ENCODE assay signal across 2 cellular contexts in genomic region chr1:86913399-86913895, GRCh38.
A peak's percentile ranks its signal among the peaks of the same experiment; 100 is the strongest.
TF ChIP-seq lines count a peak whose summit lies in the region.

No MANE protein-coding gene starts in this region.

TF ChIP-seq in GM12878, 131 proteins besides CTCF, POLR2A, EP300 and RAD21:
- TF ChIP-seq TAF1 (IDR thresholded peaks at IDR 0.05; ENCODE audit: borderline replicate concordance, low read depth, low read length) (peak; percentile 45; the same call in 1 of the 2 replicates), MEF2B (IDR thresholded peaks at IDR 0.05; ENCODE audit: partially characterized antibody, poor library complexity, severe bottlenecking) (no peak), SRF (IDR thresholded peaks at IDR 0.05; ENCODE audit: low read depth in 2 of 2, low read length in 2 of 2) (no peak), CREB1 (IDR thresholded peaks at IDR 0.05; ENCODE audit: low read depth) (no peak), POLR2AphosphoS2 (IDR thresholded peaks at IDR 0.05; ENCODE audit: low read depth, low read length) (no peak), FOS (IDR thresholded peaks at IDR 0.05; ENCODE audit: borderline replicate concordance, extremely low read depth, insufficient read length) (no peak), SPI1 (IDR thresholded peaks at IDR 0.05; ENCODE audit: borderline replicate concordance, insufficient read depth, low read depth, low read length) (peak; percentile 9; the same call in 1 of the 2 replicates), RUNX3 (IDR thresholded peaks at IDR 0.05; ENCODE audit: low read length) (no peak), POU2F2 (IDR thresholded peaks at IDR 0.05; ENCODE audit: borderline replicate concordance, low read depth, low read length) (no peak), MAX (IDR thresholded peaks at IDR 0.05; ENCODE audit: low read depth, low read length) (0 out of 2 replicates have a peak, but pooled peaks have one; percentile 63), CBX3 (IDR thresholded peaks at IDR 0.05; ENCODE audit: borderline replicate concordance, low read depth) (no peak), TCF3 (IDR thresholded peaks at IDR 0.05; ENCODE audit: borderline replicate concordance, insufficient read depth, low read depth, low read length) (no peak), PAX5 (IDR thresholded peaks at IDR 0.05; ENCODE audit: borderline replicate concordance, low read depth, low read length) (peak; percentile 50; the same call in 1 of the 2 replicates), MTA2 (IDR thresholded peaks at IDR 0.05; ENCODE audit: low read depth) (0 out of 2 replicates have a peak, but pooled peaks have one; percentile 8), REST (IDR thresholded peaks at IDR 0.05; ENCODE audit: low read depth, low read length) (no peak), NR2C1 (IDR thresholded peaks at IDR 0.05) (no peak), CHD1 (IDR thresholded peaks at IDR 0.05; ENCODE audit: low read depth, low read length) (peak; percentile 63; the same call in 1 of the 2 replicates), HCFC1 (IDR thresholded peaks at IDR 0.05; ENCODE audit: low read length) (no peak), ZBTB40 (IDR thresholded peaks at IDR 0.05; ENCODE audit: borderline replicate concordance) (0 out of 2 replicates have a peak, but pooled peaks have one; percentile 51), BHLHE40 (IDR thresholded peaks at IDR 0.05; ENCODE audit: borderline replicate concordance in 1 of 2, low read depth in 2 of 2, low read length in 1 of 2) (peak in 1 of 2 experiments; percentile 12; a peak in 2 of 4 replicates)
TF ChIP-seq in GM12878: peak in this region for 8.

TF ChIP-seq in liver, 16 proteins besides CTCF, POLR2A, EP300 and RAD21:
- TF ChIP-seq MAX (IDR thresholded peaks at IDR 0.05) = peak; percentile 9
- TF ChIP-seq YY1 (IDR thresholded peaks at IDR 0.05) = no peak
- no peak for TF ChIP-seq SP1 (IDR thresholded peaks at IDR 0.05)
TF ChIP-seq in liver: peak in this region for 1.
